In the genomic region with DNA sequence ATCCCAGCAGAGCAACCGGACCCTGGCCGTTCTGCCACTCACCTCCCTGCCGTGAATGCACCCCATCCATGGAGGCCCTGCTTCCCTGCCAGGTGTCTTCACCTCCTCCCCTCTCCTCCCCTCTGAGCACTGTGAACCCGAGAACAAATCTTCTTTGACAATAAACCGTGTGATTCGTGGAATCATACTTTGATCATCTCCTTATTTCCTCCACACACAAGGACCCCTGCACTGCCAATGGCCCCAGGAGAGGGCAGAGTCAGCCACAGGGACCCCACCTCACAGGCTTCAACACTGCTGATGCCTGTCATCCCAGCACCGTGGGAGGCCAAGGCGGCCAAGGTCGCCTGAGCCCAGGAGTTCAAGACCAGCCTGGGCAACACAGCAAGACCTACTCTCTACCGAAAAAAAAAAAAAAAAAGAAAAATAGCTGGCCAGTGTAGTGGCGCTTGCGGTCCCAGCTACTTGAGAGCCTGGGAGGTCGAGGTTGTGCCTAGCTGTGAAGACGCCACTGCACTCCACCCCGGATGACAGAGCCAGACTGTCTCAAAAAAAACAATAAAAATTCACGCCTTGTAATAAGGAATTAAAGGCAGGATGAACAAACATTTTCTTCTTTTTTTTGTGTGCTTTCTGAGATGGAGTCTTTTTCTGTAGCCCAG, we compare ENCODE assay signal across 11 cellular contexts. TPM values are rescaled to one million over a fixed set of nuclear protein-coding genes. Genes with fewer than 3 reads are reported as not detected.
DNase-seq lines count a peak whose midpoint lies in the region; FAIRE-seq and TF ChIP-seq lines count a peak whose summit lies in the region.
"Had no signal": no experiment of that assay in that cellular context is flagged by ENCODE, and none has a peak within 500 bp of the region (broad histone marks: within the 10 kb centered on the region; RNA-seq: fewer than 3 reads in every experiment).

No MANE protein-coding gene starts in this region.

- H4K20me1 ChIP-seq in Karpas-422 (ENCODE audit: insufficient read depth, low read depth, low read length): peaks cover 9% of the 10 kb centered on the region; the same call in 1 of the 2 replicates

- H3K4me1 ChIP-seq in CD8-positive, alpha-beta memory T cell (ENCODE audit: insufficient read depth, low read length): peaks cover 19% of the 10 kb centered on the region
- H3K4me1 ChIP-seq in Karpas-422 (ENCODE audit: low read length): peaks cover 47% of the 10 kb centered on the region
- H3K4me1 ChIP-seq in colonic mucosa: peaks cover 11% of the 10 kb centered on the region

- TF ChIP-seq POLR2A in H54 (IDR thresholded peaks at IDR 0.05; ENCODE audit: low read depth, low read length): no peak

- peaks cover 24 to 57% (median 35%) of the 10 kb centered on the region in 3 donors for H3K4me1 Mint-ChIP-seq in CD8-positive, alpha-beta memory T cell
- H3K4me1 Mint-ChIP-seq in neural crest cell: peaks cover 52% of the 10 kb centered on the region

- no peaks in the 10 kb centered on the region for H3K9me3 ChIP-seq in CD8-positive, alpha-beta memory T cell (ENCODE audit: low read length)
- no peaks in the 10 kb centered on the region for H3K9me3 ChIP-seq in Karpas-422 (ENCODE audit: low read length)
- H3K9me3 ChIP-seq in colonic mucosa: no peaks in the 10 kb centered on the region
- H3K9me3 ChIP-seq: mucosa of descending colon had no signal

- peak overlapping the region; percentile 47 for H3K4me3 ChIP-seq in CD8-positive, alpha-beta memory T cell (ENCODE audit: low read length)
- peak overlapping the region; percentile 85 for H3K4me3 ChIP-seq in Karpas-422 (ENCODE audit: low read length)
- peak overlapping the region; percentile 90 for H3K4me3 ChIP-seq in colonic mucosa

- H3K27ac Mint-ChIP-seq in CD8-positive, alpha-beta memory T cell: peak overlapping the region in 4 of 8 donors; percentile 42 to 72 (median 54)
- peak overlapping the region; percentile 67 for H3K27ac Mint-ChIP-seq in neural crest cell (ENCODE audit: unreplicated experiment)

- peaks cover 0 to 6% (median 0%) of the 10 kb centered on the region in 3 donors for H3K36me3 Mint-ChIP-seq in CD8-positive, alpha-beta memory T cell
- peaks cover 12% of the 10 kb centered on the region for H3K36me3 Mint-ChIP-seq in neural crest cell (ENCODE audit: low read depth)

- no peak overlapping the region for H2AFZ ChIP-seq in Karpas-422 (ENCODE audit: low read length)

- H3K27me3 Mint-ChIP-seq in CD8-positive, alpha-beta memory T cell: peaks cover 0 to 2% of the 10 kb centered on the region in 2 donors
- H3K27me3 Mint-ChIP-seq in neural crest cell (ENCODE audit: low read depth): peaks cover 11% of the 10 kb centered on the region

- peaks cover 79% of the 10 kb centered on the region for H3K79me2 ChIP-seq in Karpas-422 (ENCODE audit: low read length)

- CTCF ChIA-PET in CD8-positive, alpha-beta memory T cell (lab: Charles Lee): interaction anchor here (1.6 kb wide), 1 partner anchor 32 kb away, joined by 3 read pairs; no protein-coding TSS in a partner anchor

- no peaks in the 10 kb centered on the region for H3K9me2 ChIP-seq in Karpas-422 (replicated peaks; ENCODE audit: insufficient read depth, low read length)

- POLR2A ChIA-PET in CD8-positive, alpha-beta memory T cell (lab: Charles Lee): no interaction called here

- no peak overlapping the region for H3K27ac ChIP-seq in CD8-positive, alpha-beta memory T cell (ENCODE audit: low read depth, low read length)
- H3K27ac ChIP-seq in Karpas-422 (ENCODE audit: low read length) (peak overlapping the region; percentile 71), colonic mucosa (no peak overlapping the region)

- no peaks in the 10 kb centered on the region for H3K27me3 ChIP-seq in CD8-positive, alpha-beta memory T cell (ENCODE audit: insufficient read depth, low read length, poor library complexity, severe bottlenecking)
- H3K27me3 ChIP-seq in Karpas-422 (ENCODE audit: low read length): no peaks in the 10 kb centered on the region
- H3K27me3 ChIP-seq in colonic mucosa: no peaks in the 10 kb centered on the region

- FAIRE-seq in H54 (lab: Jason Lieb, UNC): no peak

- TF ChIP-seq CTCF in colonic mucosa (IDR thresholded peaks at IDR 0.05): no peak
- no peak for TF ChIP-seq CTCF in neural crest cell (conservative IDR thresholded peaks at IDR 0.05)

- peak overlapping the region; percentile 64 to 93 (median 90) for H3K4me3 Mint-ChIP-seq in CD8-positive, alpha-beta memory T cell
- H3K4me3 Mint-ChIP-seq in neural crest cell: peak overlapping the region; percentile 96

- intact Hi-C loops in colonic mucosa (cut with DNase I): no loop called here

- H3K4me2 ChIP-seq in Karpas-422 (ENCODE audit: low read depth, low read length, poor library complexity, severe bottlenecking): peak overlapping the region; percentile 93

- DNase-seq in CD8-positive, alpha-beta memory T cell: no peak
- DNase-seq in Karpas-422: peak; percentile 62
- no peak for DNase-seq in colonic mucosa
- no peak for DNase-seq in neural crest cell (ENCODE audit: low read depth, low spot score)
- DNase-seq in H54 (ENCODE audit: insufficient read length, low spot score): no peak
- DNase-seq in kidney tubule cell (ENCODE audit: low spot score): no peak
- no peak for DNase-seq in H4 (ENCODE audit: low spot score)
- DNase-seq in NCI-H82 (lab: John Stamatoyannopoulos, UW): no peak
- DNase-seq: anterior cingulate cortex, mucosa of descending colon, Right ventricle myocardium superior had no signal

- H3K9ac ChIP-seq in Karpas-422 (ENCODE audit: low read length): peak overlapping the region; percentile 93
- peak overlapping the region in 1 of 2 donors; percentile 56 for H3K9ac ChIP-seq in colonic mucosa (ENCODE audit: low read depth in 2 of 2, low read length in 2 of 2)

- no peaks in the 10 kb centered on the region for H3K36me3 ChIP-seq in CD8-positive, alpha-beta memory T cell (ENCODE audit: insufficient read depth, low read length)
- H3K36me3 ChIP-seq in Karpas-422 (ENCODE audit: insufficient read depth, low read length): peaks cover 14% of the 10 kb centered on the region
- H3K36me3 ChIP-seq in colonic mucosa: no peaks in the 10 kb centered on the region

- no peaks in the 10 kb centered on the region for H3K9me3 Mint-ChIP-seq in CD8-positive, alpha-beta memory T cell
- no peaks in the 10 kb centered on the region for H3K9me3 Mint-ChIP-seq in neural crest cell

RNA-seq across cellular contexts. Expression of gene XRCC3, which starts 1.1 kb away (rescaled TPM):
- 10 to 100 TPM; 54.4 to 59.9 TPM for total RNA-seq in CD8-positive, alpha-beta memory T cell
- 4.4 TPM for polyA plus RNA-seq in CD8-positive, alpha-beta memory T cell
- total RNA-seq in Karpas-422 (2014; rRNA removed; shearing (Covaris generic); ENCODE audit: low replicate concordance): 36.7 and 70.5 TPM in 2 replicates
- total RNA-seq in colonic mucosa: 10 to 100 TPM in 1 of 2 donors, 1 to 10 TPM in 1; 8.3 to 70.0 TPM
- 50.8 and 53.6 TPM in 2 replicates for total RNA-seq in neural crest cell
- total RNA-seq in H4 (2014; rRNA removed; shearing (Covaris generic)): 20.3 and 39.9 TPM in 2 replicates

RNA-seq across cellular contexts. Expression of gene ZFYVE21, which starts 1.4 kb away (rescaled TPM):
- 10 to 100 TPM; 15.1 to 18.1 TPM for total RNA-seq in CD8-positive, alpha-beta memory T cell
- 15.9 TPM for polyA plus RNA-seq in CD8-positive, alpha-beta memory T cell
- 28.4 and 29.7 TPM in 2 replicates for total RNA-seq in Karpas-422 (2014; rRNA removed; shearing (Covaris generic); ENCODE audit: low replicate concordance)
- total RNA-seq in colonic mucosa (10 to 100 TPM; 49.3 to 68.9 TPM), neural crest cell (42.0 and 44.0 TPM in 2 replicates)
- 17.2 and 31.6 TPM in 2 replicates for total RNA-seq in H4 (2014; rRNA removed; shearing (Covaris generic))
